Comparison of ENCODE assay signal across 8 cellular contexts in the genomic region with DNA sequence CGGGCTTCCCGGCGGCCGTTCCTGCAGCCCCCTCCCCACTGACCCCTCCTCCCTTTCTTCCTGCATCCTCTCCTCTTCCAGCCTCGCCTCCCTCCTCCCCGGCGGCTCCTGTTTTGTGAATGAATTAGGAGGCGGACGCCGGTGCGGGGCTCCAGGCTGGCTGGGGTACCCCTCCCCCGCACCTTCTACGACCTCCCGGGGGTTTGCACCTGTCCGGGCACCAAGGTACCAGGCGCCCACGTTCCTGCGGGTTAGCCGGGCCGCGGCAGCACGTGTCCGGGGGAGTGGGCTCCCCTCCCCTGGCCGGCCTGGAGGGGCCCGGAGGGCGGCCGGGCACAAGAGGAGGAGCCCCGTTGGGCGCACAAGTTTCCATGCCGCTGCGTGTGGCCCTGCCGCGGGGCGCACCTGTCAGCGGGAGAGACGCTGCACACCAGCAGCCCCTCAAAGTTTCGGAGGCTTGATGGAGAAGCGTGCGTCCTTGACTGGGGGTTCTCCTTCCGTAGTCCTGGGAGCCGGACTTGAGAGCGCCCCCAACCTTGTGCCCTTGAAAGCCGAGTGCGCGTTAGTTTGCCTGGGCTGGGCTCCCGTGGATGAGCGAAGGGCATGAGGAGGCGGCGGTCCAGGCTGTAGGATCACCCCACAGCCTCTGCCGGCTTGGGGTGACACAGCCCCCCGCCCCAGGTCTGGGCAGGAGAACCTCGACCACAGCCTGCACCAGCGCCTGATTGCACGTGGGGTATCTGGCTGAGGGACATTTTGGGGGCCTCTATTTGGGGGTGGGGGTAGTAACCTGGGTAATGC. TPM values are rescaled to one million over a fixed set of nuclear protein-coding genes. Genes with fewer than 3 reads are reported as not detected.
A peak's percentile ranks its signal among the peaks of the same experiment; 100 is the strongest.
DNase-seq lines count a peak whose midpoint lies in the region; ATAC-seq and TF ChIP-seq lines count a peak whose summit lies in the region.

No MANE protein-coding gene starts in this region.

- peaks cover 33% of the 10 kb centered on the region for H3K27me3 Mint-ChIP-seq in CD8-positive, alpha-beta T cell (ENCODE audit: low read depth)

- intact Hi-C loops in CD8-positive, alpha-beta T cell (cut with DNase I, micrococcal nuclease): no loop called here
- intact Hi-C loops in mucosa of descending colon (cut with DNase I, micrococcal nuclease): no loop called here

- H3K36me3 ChIP-seq in CD8-positive, alpha-beta T cell (ENCODE audit: insufficient read depth, low read length): peaks cover 4% of the 10 kb centered on the region
- H3K36me3 ChIP-seq in mucosa of descending colon (ENCODE audit: low read depth): no peaks in the 10 kb centered on the region

- no peak for ATAC-seq in CD8-positive, alpha-beta T cell
- peak; percentile 20 for ATAC-seq in mucosa of descending colon
- no peak for ATAC-seq in GM21515 (IDR thresholded peaks at IDR 0.05; ENCODE audit: unreplicated experiment)
- no peak for ATAC-seq in GM21360 (IDR thresholded peaks at IDR 0.05; ENCODE audit: unreplicated experiment)

- H3K27me3 ChIP-seq in CD8-positive, alpha-beta T cell (ENCODE audit: insufficient read depth, low read length): peaks cover 10% of the 10 kb centered on the region

- POLR2A ChIA-PET in CD8-positive, alpha-beta T cell (lab: Charles Lee): no interaction called here

- H3K4me3 ChIP-seq in CD8-positive, alpha-beta T cell (ENCODE audit: low read depth, low read length): peak overlapping the region; percentile 11
- H3K4me3 ChIP-seq in Jurkat, Clone E6-1 (ENCODE audit: low read length): peak overlapping the region; percentile 45
- H3K4me3 ChIP-seq in choroid plexus epithelial cell (ENCODE audit: low read depth, low read length) (peak overlapping the region; percentile 60), mucosa of descending colon (peak overlapping the region; percentile 12)

- DNase-seq in CD8-positive, alpha-beta T cell: no peak
- DNase-seq in Jurkat, Clone E6-1 (ENCODE audit: low read depth, low spot score): no peak
- no peak for DNase-seq in choroid plexus epithelial cell (ENCODE audit: low read depth)
- DNase-seq in mucosa of descending colon: peak in 2 of 3 donors; percentile 19 to 52
- no peak for DNase-seq in KG1 (lab: John Stamatoyannopoulos, UW)
- no peak for DNase-seq in GOT3 (lab: John Stamatoyannopoulos, UW)

- no peak overlapping the region for H3K27ac Mint-ChIP-seq in CD8-positive, alpha-beta T cell

- peaks cover 26% of the 10 kb centered on the region for H3K4me1 ChIP-seq in CD8-positive, alpha-beta T cell (ENCODE audit: insufficient read depth, low read length)
- peaks cover 24% of the 10 kb centered on the region for H3K4me1 ChIP-seq in mucosa of descending colon (ENCODE audit: low read depth)

- peaks cover 24% of the 10 kb centered on the region for H3K36me3 Mint-ChIP-seq in CD8-positive, alpha-beta T cell

- CTCF ChIA-PET in CD8-positive, alpha-beta T cell (lab: Charles Lee): interaction anchor here (2.7 kb wide), 1 partner anchor 17 kb away, joined by 16 read pairs; no protein-coding TSS in a partner anchor

- no peak for TF ChIP-seq CTCF in CD8-positive, alpha-beta T cell (IDR thresholded peaks at IDR 0.05)
- no peak for TF ChIP-seq CTCF in choroid plexus epithelial cell (conservative IDR thresholded peaks at IDR 0.05; ENCODE audit: low read depth, low read length)
- TF ChIP-seq CTCF in mucosa of descending colon (IDR thresholded peaks at IDR 0.05): no peak

- H3K27ac ChIP-seq in CD8-positive, alpha-beta T cell (ENCODE audit: low read depth, low read length): no peak overlapping the region

- peak overlapping the region; percentile 69 for H3K4me3 Mint-ChIP-seq in CD8-positive, alpha-beta T cell

- H3K9me3 Mint-ChIP-seq in CD8-positive, alpha-beta T cell: no peaks in the 10 kb centered on the region

- peaks cover 20% of the 10 kb centered on the region for H3K4me1 Mint-ChIP-seq in CD8-positive, alpha-beta T cell (ENCODE audit: low read depth)

- no peaks in the 10 kb centered on the region for H3K9me3 ChIP-seq in CD8-positive, alpha-beta T cell (ENCODE audit: low read length)
- H3K9me3 ChIP-seq in mucosa of descending colon: no peaks in the 10 kb centered on the region

RNA-seq across cellular contexts. Expression of a gene that starts 1.2 kb away (rescaled TPM):
- 1 to 10 TPM; 2.5 to 4.0 TPM for total RNA-seq in CD8-positive, alpha-beta T cell
- 1.8 TPM for polyA plus RNA-seq in Jurkat, Clone E6-1 (2012; ENCODE audit: insufficient read depth, insufficient read length)
- total RNA-seq in mucosa of descending colon: 10 to 100 TPM in 2 of 3 donors, 1 to 10 TPM in 1; 4.6 to 19.4 (median 15.0) TPM

RNA-seq across cellular contexts. Expression of a gene that starts 25.7 kb away (rescaled TPM):
- total RNA-seq in CD8-positive, alpha-beta T cell: 10 to 100 TPM; 26.2 to 28.8 TPM
- 148 TPM for polyA plus RNA-seq in Jurkat, Clone E6-1 (2012; ENCODE audit: insufficient read depth, insufficient read length)
- 100 to 1,000 TPM in 1 of 3 donors, 10 to 100 TPM in 2; 88.5 to 107 (median 94.5) TPM for total RNA-seq in mucosa of descending colon

RNA-seq across cellular contexts. Expression of a gene that starts 25.8 kb away (rescaled TPM):
- 10 to 100 TPM; 45.8 to 48.7 TPM for total RNA-seq in CD8-positive, alpha-beta T cell
- 159 TPM for polyA plus RNA-seq in Jurkat, Clone E6-1 (2012; ENCODE audit: insufficient read depth, insufficient read length)
- 10 to 100 TPM; 18.6 to 33.2 (median 24.6) TPM for total RNA-seq in mucosa of descending colon

Comparison
In these comparisons a context has a peak if more than half of its experiments do, and no peak if none do; other contexts are left out.
1. DNase-seq: peak in mucosa of descending colon (2 of 3); none in CD8-positive, alpha-beta T cell (0 of 7), Jurkat, Clone E6-1 (single experiment), choroid plexus epithelial cell (single experiment), KG1 (single experiment) and GOT3 (single experiment).
2. Peak in every context shown above with its lines, with median percentiles within 50 percentile points of each other: H3K4me3 ChIP-seq.